10 cellular contexts compared by ENCODE assay signal in genomic region chr1:226871636-226872327, GRCh38.
DNase-seq lines count a peak whose midpoint lies in the region; ATAC-seq and TF ChIP-seq lines count a peak whose summit lies in the region.
"Had no signal": no experiment of that assay in that cellular context is flagged by ENCODE, and none has a peak within 500 bp of the region (broad histone marks: within the 10 kb centered on the region; RNA-seq: fewer than 3 reads in every experiment).

No MANE protein-coding gene starts in this region.

- DNase-seq in stimulated activated naive CD8-positive, alpha-beta T cell treated with anti-CD3 and anti-CD28 coated beads, Interleukin-15, Interleukin-2, amounts not matched to agents 100 U/mL and 50 U/mL, for 24 hours: no peak
- DNase-seq in choroid plexus epithelial cell (ENCODE audit: low read depth) (no peak), SIG-M5 (lab: John Stamatoyannopoulos, UW) (no peak), NCI-H2227 treated with DMSO at 0.1 percent for 48 hours (lab: John Stamatoyannopoulos, UW) (no peak)
- DNase-seq: NCI-H1092 had no signal

- no peak overlapping the region for H3K27ac Mint-ChIP-seq in stimulated activated naive CD8-positive, alpha-beta T cell treated with anti-CD3 and anti-CD28 coated beads, Interleukin-15, Interleukin-2, amounts not matched to agents 100 ng/mL and 50 ng/mL, for 24 hours

- peaks cover 10 to 16% of the 10 kb centered on the region in 2 donors for H3K4me1 ChIP-seq in muscle layer of duodenum (ENCODE audit: control insufficient read depth in 1 of 2, insufficient read depth in 2 of 2, low read length in 2 of 2)

- peaks cover 8% of the 10 kb centered on the region for H3K27me3 Mint-ChIP-seq in stimulated activated naive CD8-positive, alpha-beta T cell treated with anti-CD3 and anti-CD28 coated beads, Interleukin-15, Interleukin-2, amounts not matched to agents 100 ng/mL and 50 ng/mL, for 24 hours

- H3K27ac ChIP-seq in muscle layer of duodenum (ENCODE audit: low read length): no peak overlapping the region
- H3K27ac ChIP-seq: epithelial cell of prostate had no signal

- no peak for ATAC-seq in stimulated activated naive CD8-positive, alpha-beta T cell treated with anti-CD3 and anti-CD28 coated beads, Interleukin-15, Interleukin-2, amounts not matched to agents 100 U/mL and 50 U/mL, for 24 hours
- no peak for ATAC-seq in HG02970 (IDR thresholded peaks at IDR 0.05; ENCODE audit: low FRiP score, unreplicated experiment)
- ATAC-seq in GM18517 (IDR thresholded peaks at IDR 0.05; ENCODE audit: unreplicated experiment): no peak

- H3K27me3 ChIP-seq in muscle layer of duodenum (ENCODE audit: low read depth, low read length): no peaks in the 10 kb centered on the region

- peak overlapping the region; percentile 63 for H3K4me3 ChIP-seq in choroid plexus epithelial cell (ENCODE audit: low read depth, low read length)
- H3K4me3 ChIP-seq in muscle layer of duodenum (ENCODE audit: low read depth in 1 of 2, low read length in 2 of 2): peak overlapping the region; percentile 74 to 84

- no peaks in the 10 kb centered on the region for H3K9me3 Mint-ChIP-seq in stimulated activated naive CD8-positive, alpha-beta T cell treated with anti-CD3 and anti-CD28 coated beads, Interleukin-15, Interleukin-2, amounts not matched to agents 100 ng/mL and 50 ng/mL, for 24 hours

- H3K9me3 ChIP-seq in muscle layer of duodenum (ENCODE audit: control insufficient read depth in 1 of 2, low read length in 2 of 2): no peaks in the 10 kb centered on the region

- no peak for TF ChIP-seq CTCF in choroid plexus epithelial cell (conservative IDR thresholded peaks at IDR 0.05; ENCODE audit: low read depth, low read length)

- H3K36me3 Mint-ChIP-seq in stimulated activated naive CD8-positive, alpha-beta T cell treated with anti-CD3 and anti-CD28 coated beads, Interleukin-15, Interleukin-2, amounts not matched to agents 100 ng/mL and 50 ng/mL, for 24 hours (ENCODE audit: low read depth): peaks cover 3% of the 10 kb centered on the region

- H3K36me3 ChIP-seq in muscle layer of duodenum (ENCODE audit: control insufficient read depth in 1 of 2, insufficient read depth in 2 of 2, low read length in 2 of 2): peaks cover 0 to 4% of the 10 kb centered on the region in 2 donors

- H3K4me1 Mint-ChIP-seq in stimulated activated naive CD8-positive, alpha-beta T cell treated with anti-CD3 and anti-CD28 coated beads, Interleukin-15, Interleukin-2, amounts not matched to agents 100 ng/mL and 50 ng/mL, for 24 hours (ENCODE audit: low read depth): peaks cover 14% of the 10 kb centered on the region

- H3K4me3 Mint-ChIP-seq in stimulated activated naive CD8-positive, alpha-beta T cell treated with anti-CD3 and anti-CD28 coated beads, Interleukin-15, Interleukin-2, amounts not matched to agents 100 ng/mL and 50 ng/mL, for 24 hours: peak overlapping the region; percentile 71
